Comparison of ENCODE assay signal across 7 cellular contexts in the genomic region with DNA sequence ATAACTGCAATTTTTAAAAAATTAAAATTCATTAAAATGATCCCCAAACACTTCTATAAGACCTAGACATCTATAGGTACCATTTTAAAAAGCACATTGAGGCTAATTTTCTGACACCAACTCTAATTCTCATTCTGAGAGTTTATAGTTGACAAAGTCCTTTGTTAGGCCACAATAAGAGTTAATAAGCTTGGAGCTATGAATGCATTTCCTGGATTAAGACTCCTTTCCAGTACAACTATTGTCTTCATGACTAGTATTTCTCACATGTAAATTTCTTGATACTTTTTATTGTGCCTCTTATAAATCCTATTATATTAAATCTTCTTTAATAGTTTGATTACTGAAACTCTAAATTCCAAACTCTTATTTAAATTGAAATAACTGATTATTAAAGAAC.
"Had no signal": no experiment of that assay in that cellular context is flagged by ENCODE, and none has a peak within 500 bp of the region (broad histone marks: within the 10 kb centered on the region; RNA-seq: fewer than 3 reads in every experiment).

No MANE protein-coding gene starts in this region.

- ATAC-seq: HepG2, K562 had no signal

- H3K4me3 ChIP-seq: K562 had no signal

- H3K27ac ChIP-seq: HL-60 had no signal

- H3K27me3 Mint-ChIP-seq: IgD-negative memory B cell had no signal

- DNase-seq: IMR-90, KBM-7, KG1 had no signal

- H3K27ac Mint-ChIP-seq: IgD-negative memory B cell had no signal

- H3K4me3 Mint-ChIP-seq: IgD-negative memory B cell had no signal
